ENCODE assay signal across 8 cellular contexts in genomic region chr17:67717624-67718324, GRCh38. TPM values are rescaled to one million over a fixed set of nuclear protein-coding genes. Genes with fewer than 3 reads are reported as not detected.
A peak's percentile ranks its signal among the peaks of the same experiment; 100 is the strongest.
DNase-seq lines count a peak whose midpoint lies in the region; ATAC-seq and TF ChIP-seq lines count a peak whose summit lies in the region.

TSS of gene NOL11 (plus strand) at chr17:67717936. CDS start at chr17:67717948, 12 bp downstream.

- H3K27ac Mint-ChIP-seq in WTC11, result peak within 1 kb of the TSS; percentile 100

- peaks cover 11% of the 10 kb centered on the region for H3K4me1 Mint-ChIP-seq in WTC11

- CTCF ChIA-PET in WTC11 (lab: Charles Lee), result interaction anchor here (0.5 to 1.5 kb wide), 13 partner anchors 12 to 353 kb away, joined by 3 to 6 read pairs (median 4); partner anchors contain the start of gene BPTF

- peak within 1 kb of the TSS; percentile 93 for H3K27ac ChIP-seq in smooth muscle cell (ENCODE audit: low read depth)

- H3K9me3 Mint-ChIP-seq in WTC11, result peaks cover 7% of the 10 kb centered on the region

- peaks cover 10% of the 10 kb centered on the region for H3K36me3 ChIP-seq in smooth muscle cell (ENCODE audit: low read depth)

- H3K27me3 ChIP-seq in smooth muscle cell (ENCODE audit: low read depth), result no peaks in the 10 kb centered on the region

- TF ChIP-seq CTCF in AG09319 (IDR thresholded peaks at IDR 0.05; ENCODE audit: low read depth, low read length) (peak; percentile 96), WTC11 (IDR thresholded peaks at IDR 0.05) (peak; percentile 43; the same call in 1 of the 2 replicates), cardiac fibroblast (IDR thresholded peaks at IDR 0.05; ENCODE audit: low read depth, low read length) (peak; percentile 91), smooth muscle cell (IDR thresholded peaks at IDR 0.05; ENCODE audit: borderline replicate concordance, insufficient read depth, poor library complexity, severe bottlenecking) (peak; percentile 79)

- H3K36me3 Mint-ChIP-seq in WTC11, result peaks cover 30% of the 10 kb centered on the region

- peaks cover 17% of the 10 kb centered on the region for H3K79me2 ChIP-seq in smooth muscle cell (ENCODE audit: low read depth)

- peak; percentile 93 for TF ChIP-seq POLR2A in GM18951 (IDR thresholded peaks at IDR 0.05; ENCODE audit: extremely low read depth, insufficient read depth, insufficient read length)

- H3K27me3 Mint-ChIP-seq in WTC11 (ENCODE audit: low read depth), result no peaks in the 10 kb centered on the region

- ATAC-seq in HG03196 (IDR thresholded peaks at IDR 0.05; ENCODE audit: unreplicated experiment) (peak; percentile 95), WTC11 (peak; percentile 97)

- in situ Hi-C loops in GM18951 (cut with MboI; ENCODE audit: low sequenced_read_pairs, unreplicated experiment), result no loop called here

- WGBS in smooth muscle cell (ENCODE audit: low lambda C conversion rate), result under 1% methylated on average over 49 of the region's 49 CpGs

- peaks cover 18% of the 10 kb centered on the region for H3K4me1 ChIP-seq in smooth muscle cell (ENCODE audit: low read depth)

- H3F3A ChIP-seq in smooth muscle cell (ENCODE audit: low read depth), result no peaks in the 10 kb centered on the region

- H3K4me2 ChIP-seq in smooth muscle cell, result peak within 1 kb of the TSS; percentile 95

- no peaks in the 10 kb centered on the region for H4K20me1 ChIP-seq in smooth muscle cell (ENCODE audit: low read depth)

- H3K9me3 ChIP-seq in smooth muscle cell (replicated peaks; ENCODE audit: low read depth), result no peaks in the 10 kb centered on the region

- H3K4me3 Mint-ChIP-seq in WTC11, result peak within 1 kb of the TSS; percentile 100

- peak within 1 kb of the TSS; percentile 91 to 99 for H3K4me3 ChIP-seq in cardiac fibroblast (replicated peaks in 1 of 2; ENCODE audit: low read depth in 2 of 2, low read length in 2 of 2)
- H3K4me3 ChIP-seq in smooth muscle cell, result peak within 1 kb of the TSS; percentile 77

- peak within 1 kb of the TSS; percentile 98 for H3K9ac ChIP-seq in smooth muscle cell (ENCODE audit: low read depth)

- H2AFZ ChIP-seq in smooth muscle cell (ENCODE audit: low read depth), result peak within 1 kb of the TSS; percentile 90

- POLR2A ChIA-PET in WTC11 (lab: Charles Lee), result interaction anchor here (0.6 to 2.0 kb wide), 3 partner anchors 11 to 303 kb away, joined by 3 to 9 read pairs (median 5); no protein-coding TSS in a partner anchor

- DNase-seq in AG09319 (ENCODE audit: extremely low read depth, low read depth) (peak; percentile 97), NCI-H226 (peak; percentile 91), WTC11 (ENCODE audit: low spot score) (peak; percentile 99), cardiac fibroblast (ENCODE audit: low read depth in 2 of 2) (peak; percentile 99), iPS-NIHi11 (ENCODE audit: low spot score) (peak; percentile 97), smooth muscle cell (lab: John Stamatoyannopoulos, UW; ENCODE audit: unreplicated experiment) (peak; percentile 93)

TF ChIP-seq in WTC11, 78 proteins besides CTCF, POLR2A, EP300 and RAD21 (continues in another document):
- TF ChIP-seq SP1 (CRISPR knock-in tag; conservative IDR thresholded peaks at IDR 0.05), result peak; percentile 93
- TF ChIP-seq ZNF317 (CRISPR knock-in tag; IDR thresholded peaks at IDR 0.05; ENCODE audit: borderline replicate concordance, low read depth), result no peak
- peak; percentile 12; the same call in 1 of the 2 replicates for TF ChIP-seq NFE2L1 (CRISPR knock-in tag; IDR thresholded peaks at IDR 0.05)
- no peak for TF ChIP-seq MLX (CRISPR knock-in tag; IDR thresholded peaks at IDR 0.05)
- TF ChIP-seq CBFB (CRISPR knock-in tag; IDR thresholded peaks at IDR 0.05; ENCODE audit: low read depth), result peak; percentile 70; the same call in 1 of the 2 replicates
- TF ChIP-seq ZBTB21 (CRISPR knock-in tag; IDR thresholded peaks at IDR 0.05; ENCODE audit: borderline replicate concordance), result 0 out of 2 replicates have a peak, but pooled peaks have one; percentile 83
- TF ChIP-seq JUN (CRISPR knock-in tag; IDR thresholded peaks at IDR 0.05), result no peak
- TF ChIP-seq ZNF121 (CRISPR knock-in tag; IDR thresholded peaks at IDR 0.05), result no peak
- peak; percentile 90; the same call in 1 of the 2 replicates for TF ChIP-seq ETV6 (CRISPR knock-in tag; IDR thresholded peaks at IDR 0.05)
- no peak for TF ChIP-seq GTF2I (CRISPR knock-in tag; conservative IDR thresholded peaks at IDR 0.05)
- peak; percentile 65; the same call in 1 of the 2 replicates for TF ChIP-seq FOXP1 (CRISPR knock-in tag; IDR thresholded peaks at IDR 0.05; ENCODE audit: borderline replicate concordance)
- no peak for TF ChIP-seq ZNF138 (CRISPR knock-in tag; conservative IDR thresholded peaks at IDR 0.05)
- no peak for TF ChIP-seq MYBL2 (CRISPR knock-in tag; IDR thresholded peaks at IDR 0.05)
- TF ChIP-seq SMAD4 (CRISPR knock-in tag; IDR thresholded peaks at IDR 0.05), result no peak
- no peak for TF ChIP-seq E2F1 (CRISPR knock-in tag; IDR thresholded peaks at IDR 0.05)
- TF ChIP-seq ZNF219 (CRISPR knock-in tag; IDR thresholded peaks at IDR 0.05; ENCODE audit: borderline replicate concordance), result no peak
- TF ChIP-seq CREM (CRISPR knock-in tag; IDR thresholded peaks at IDR 0.05), result peak; percentile 75
- TF ChIP-seq FOXK1 (CRISPR knock-in tag; IDR thresholded peaks at IDR 0.05), result no peak; the same call in 1 of the 2 replicates
- TF ChIP-seq MAX (CRISPR knock-in tag; IDR thresholded peaks at IDR 0.05), result peak; percentile 89
- TF ChIP-seq JAZF1 (CRISPR knock-in tag; IDR thresholded peaks at IDR 0.05), result no peak
- TF ChIP-seq PRDM15 (CRISPR knock-in tag; IDR thresholded peaks at IDR 0.05), result no peak
- TF ChIP-seq ZNF396 (CRISPR knock-in tag; IDR thresholded peaks at IDR 0.05; ENCODE audit: borderline replicate concordance), result no peak
- TF ChIP-seq GABPB1 (CRISPR knock-in tag; IDR thresholded peaks at IDR 0.05), result peak; percentile 98
- no peak for TF ChIP-seq ATF1 (CRISPR knock-in tag; IDR thresholded peaks at IDR 0.05)
- peak; percentile 93 for TF ChIP-seq TEAD1 (CRISPR knock-in tag; IDR thresholded peaks at IDR 0.05)
- TF ChIP-seq ZNF263 (CRISPR knock-in tag; IDR thresholded peaks at IDR 0.05; ENCODE audit: low read depth), result no peak

RNA-seq across cellular contexts. Expression of gene NOL11, which starts in this region (rescaled TPM):
- total RNA-seq in WTC11 (2021), result 61.5 to 67.0 TPM (median 66.4 TPM) in 3 replicates
- total RNA-seq in smooth muscle cell, result 44.3 and 50.1 TPM in 2 replicates
- polyA plus RNA-seq in smooth muscle cell, result 20.7 and 28.0 TPM in 2 replicates

Comparison
In these comparisons a context has a peak if more than half of its experiments do, and no peak if none do; other contexts are left out.
1. Peak in every context shown above with its lines: DNase-seq, ATAC-seq, H3K4me3 ChIP-seq and H3K27ac ChIP-seq.
2. CTCF ChIP-seq: peak in every context shown above with its lines; median percentile 96 in AG09319; 91 in cardiac fibroblast; 79 in smooth muscle cell; 43 in WTC11.